ENCODE assay signal across 1 cellular context in the genomic region with DNA sequence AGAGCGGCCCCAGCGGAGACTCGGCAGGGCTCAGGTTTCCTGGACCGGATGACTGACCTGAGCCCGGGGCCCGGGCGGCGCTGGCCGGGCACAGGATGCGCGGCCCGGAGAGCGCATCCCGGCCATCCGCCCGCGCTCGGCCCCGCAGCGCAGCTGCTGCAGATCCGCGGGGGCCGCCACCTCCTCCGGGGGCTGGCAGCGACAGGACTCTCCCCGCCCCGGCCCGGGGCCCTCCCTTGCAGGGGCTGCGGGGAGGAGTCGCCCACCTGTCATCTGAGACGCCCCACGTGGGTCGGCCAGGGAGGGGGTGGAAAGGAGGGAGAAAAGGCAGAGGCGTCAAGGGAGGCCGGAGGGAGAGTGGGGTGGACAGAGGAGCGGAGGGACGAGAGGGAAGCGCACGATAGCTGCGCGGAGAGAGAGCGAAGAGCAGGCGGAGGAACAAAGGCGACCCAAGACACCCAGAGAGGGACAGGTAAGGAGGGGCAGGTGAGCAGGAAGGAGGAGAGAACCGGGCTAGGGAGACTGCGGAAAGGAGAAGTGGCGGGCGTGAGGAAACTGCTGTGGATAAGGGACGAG.
TF ChIP-seq lines count a peak whose summit lies in the region.

No MANE protein-coding gene starts in this region.

TF ChIP-seq in K562, 482 proteins besides CTCF, POLR2A, EP300 and RAD21 (continued from another document and continues in another):
- TF ChIP-seq CBX3 (IDR thresholded peaks at IDR 0.05; ENCODE audit: borderline replicate concordance in 1 of 2, low read length in 2 of 2), result no peak; a peak in 1 of 3 replicates
- TF ChIP-seq CCAR2 (IDR thresholded peaks at IDR 0.05; ENCODE audit: low read depth, low read length), result no peak
- no peak for TF ChIP-seq ZNF668 (CRISPR knock-in tag; IDR thresholded peaks at IDR 0.05)
- no peak for TF ChIP-seq E2F3 (CRISPR knock-in tag; IDR thresholded peaks at IDR 0.05)
- no peak for TF ChIP-seq ZFP30 (CRISPR knock-in tag; IDR thresholded peaks at IDR 0.05; ENCODE audit: borderline replicate concordance)
- 0 out of 2 replicates have a peak, but pooled peaks have one; percentile 15 for TF ChIP-seq ZNF263 (CRISPR knock-in tag; IDR thresholded peaks at IDR 0.05; ENCODE audit: borderline replicate concordance)
- no peak; the same call in 1 of the 2 replicates for TF ChIP-seq SMARCC2 (IDR thresholded peaks at IDR 0.05; ENCODE audit: low read depth)
- no peak for TF ChIP-seq GTF3C2 (IDR thresholded peaks at IDR 0.05; ENCODE audit: borderline replicate concordance, extremely low read depth, insufficient read length)
- peak; percentile 98 for TF ChIP-seq LARP7 (IDR thresholded peaks at IDR 0.05)
- no peak for TF ChIP-seq NELFE (IDR thresholded peaks at IDR 0.05; ENCODE audit: insufficient read depth, insufficient read length)
- TF ChIP-seq HDAC6 (IDR thresholded peaks at IDR 0.05; ENCODE audit: low read depth, low read length), result no peak
- TF ChIP-seq FOSL1 (tag; conservative IDR thresholded peaks at IDR 0.05), result no peak
- TF ChIP-seq NR4A1 (CRISPR knock-in tag; IDR thresholded peaks at IDR 0.05), result no peak
- no peak for TF ChIP-seq NR4A1 (tag; IDR thresholded peaks at IDR 0.05)
- no peak for TF ChIP-seq HMG20A (CRISPR knock-in tag; conservative IDR thresholded peaks at IDR 0.05)
- TF ChIP-seq ZSCAN32 (CRISPR knock-in tag; IDR thresholded peaks at IDR 0.05), result no peak
- TF ChIP-seq, protein P1, sequence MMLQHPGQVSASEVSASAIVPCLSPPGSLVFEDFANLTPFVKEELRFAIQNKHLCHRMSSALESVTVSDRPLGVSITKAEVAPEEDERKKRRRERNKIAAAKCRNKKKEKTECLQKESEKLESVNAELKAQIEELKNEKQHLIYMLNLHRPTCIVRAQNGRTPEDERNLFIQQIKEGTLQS (IDR thresholded peaks at IDR 0.05), result no peak
- TF ChIP-seq, protein P1 (CRISPR knock-in tag; conservative IDR thresholded peaks at IDR 0.05), result no peak
- TF ChIP-seq BHLHE40 (IDR thresholded peaks at IDR 0.05; ENCODE audit: low read length), result no peak
- no peak for TF ChIP-seq CBFA2T2 (conservative IDR thresholded peaks at IDR 0.05)
- TF ChIP-seq NFRKB (IDR thresholded peaks at IDR 0.05; ENCODE audit: low read depth), result no peak; the same call in 1 of the 2 replicates
- TF ChIP-seq ARID2 (IDR thresholded peaks at IDR 0.05), result peak; percentile 56; the same call in 1 of the 2 replicates
- no peak for TF ChIP-seq ZNF449 (CRISPR knock-in tag; IDR thresholded peaks at IDR 0.05)
- no peak for TF ChIP-seq ILK (tag; IDR thresholded peaks at IDR 0.05; ENCODE audit: borderline replicate concordance, low read depth)
- no peak for TF ChIP-seq MCM3 (IDR thresholded peaks at IDR 0.05)
- no peak for TF ChIP-seq TSC22D4 (tag; IDR thresholded peaks at IDR 0.05)
- no peak for TF ChIP-seq SMAD4 (CRISPR knock-in tag; conservative IDR thresholded peaks at IDR 0.05)
- no peak for TF ChIP-seq SRSF1 (IDR thresholded peaks at IDR 0.05; ENCODE audit: low read depth, low read length)
- no peak for TF ChIP-seq ZSCAN29 (IDR thresholded peaks at IDR 0.05)
- no peak for TF ChIP-seq DACH1 (IDR thresholded peaks at IDR 0.05; ENCODE audit: partially characterized antibody)
- no peak for TF ChIP-seq NR2C2 (CRISPR knock-in tag; IDR thresholded peaks at IDR 0.05)
- no peak for TF ChIP-seq NR2C2 (tag; IDR thresholded peaks at IDR 0.05)
- TF ChIP-seq ZNF354B (CRISPR knock-in tag; IDR thresholded peaks at IDR 0.05), result no peak
- no peak for TF ChIP-seq CBFA2T3 (IDR thresholded peaks at IDR 0.05)
- no peak for TF ChIP-seq ZNF707 (CRISPR knock-in tag; conservative IDR thresholded peaks at IDR 0.05)
- TF ChIP-seq FOXO4 (CRISPR knock-in tag; IDR thresholded peaks at IDR 0.05), result no peak
- TF ChIP-seq ZC3H4 (CRISPR knock-in tag; IDR thresholded peaks at IDR 0.05; ENCODE audit: borderline replicate concordance), result no peak
- TF ChIP-seq PTRF (tag; IDR thresholded peaks at IDR 0.05), result no peak
- TF ChIP-seq SAFB (IDR thresholded peaks at IDR 0.05; ENCODE audit: borderline replicate concordance, low read depth, low read length), result no peak
- no peak for TF ChIP-seq ETV5 (CRISPR knock-in tag; IDR thresholded peaks at IDR 0.05; ENCODE audit: low read depth)
- TF ChIP-seq TEAD4 (IDR thresholded peaks at IDR 0.05; ENCODE audit: low read length), result no peak
- no peak for TF ChIP-seq TEAD4 (CRISPR knock-in tag; IDR thresholded peaks at IDR 0.05; ENCODE audit: borderline replicate concordance)
- no peak for TF ChIP-seq ZNF518B (CRISPR knock-in tag; IDR thresholded peaks at IDR 0.05)
- no peak for TF ChIP-seq ZNF280A (IDR thresholded peaks at IDR 0.05; ENCODE audit: low read depth, partially characterized antibody)
- no peak for TF ChIP-seq FOXJ3 (CRISPR knock-in tag; IDR thresholded peaks at IDR 0.05)
- no peak for TF ChIP-seq U2AF2 (optimal IDR thresholded peaks at IDR 0.05; ENCODE audit: low read depth, low read length)
- no peak for TF ChIP-seq ADNP (tag; IDR thresholded peaks at IDR 0.05)
- TF ChIP-seq FOS (IDR thresholded peaks at IDR 0.05; ENCODE audit: extremely low read depth, insufficient read length), result no peak
- no peak for TF ChIP-seq SP2 (IDR thresholded peaks at IDR 0.05; ENCODE audit: extremely low read depth, low read depth, low read length, poor library complexity, severe bottlenecking)
- TF ChIP-seq PBX2 (CRISPR knock-in tag; IDR thresholded peaks at IDR 0.05; ENCODE audit: low read depth), result no peak
- TF ChIP-seq PBX2 (tag; conservative IDR thresholded peaks at IDR 0.05; ENCODE audit: low read depth), result no peak
- no peak for TF ChIP-seq RBM34 (IDR thresholded peaks at IDR 0.05; ENCODE audit: borderline replicate concordance, insufficient read depth, low read length)
- TF ChIP-seq IRF2 (CRISPR knock-in tag; IDR thresholded peaks at IDR 0.05), result no peak
- TF ChIP-seq ZNF232 (CRISPR knock-in tag; IDR thresholded peaks at IDR 0.05), result no peak
- TF ChIP-seq ZEB2 (IDR thresholded peaks at IDR 0.05), result peak; percentile 93
- 0 out of 2 replicates have a peak, but pooled peaks have one; percentile 45 for TF ChIP-seq PHB2 (IDR thresholded peaks at IDR 0.05; ENCODE audit: low read depth)
- no peak for TF ChIP-seq ZNF24 (IDR thresholded peaks at IDR 0.05)
- TF ChIP-seq ZNF785 (CRISPR knock-in tag; IDR thresholded peaks at IDR 0.05), result no peak
- TF ChIP-seq MEIS2 (IDR thresholded peaks at IDR 0.05; ENCODE audit: partially characterized antibody), result no peak
- no peak for TF ChIP-seq ZNF324 (CRISPR knock-in tag; IDR thresholded peaks at IDR 0.05)
